Comparison of ENCODE assay signal across 10 cellular contexts in genomic region chr7:2719007-2719406, GRCh38. TPM values are rescaled to one million over a fixed set of nuclear protein-coding genes. Genes with fewer than 3 reads are reported as not detected.
A peak's percentile ranks its signal among the peaks of the same experiment; 100 is the strongest.
DNase-seq lines count a peak whose midpoint lies in the region; ATAC-seq and TF ChIP-seq lines count a peak whose summit lies in the region.
"Had no signal": no experiment of that assay in that cellular context is flagged by ENCODE, and none has a peak within 500 bp of the region (broad histone marks: within the 10 kb centered on the region; RNA-seq: fewer than 3 reads in every experiment).

No MANE protein-coding gene starts in this region.

- H3K4me1 Mint-ChIP-seq in activated T-cell treated with anti-CD3 and anti-CD28 coated beads, Interleukin-2, amount 50 U/mL, for 72 hours (ENCODE audit: low read depth), result peaks cover 70% of the 10 kb centered on the region

- DNase-seq in GM12864 (ENCODE audit: low read depth), result no peak
- DNase-seq in NCI-H69 (lab: John Stamatoyannopoulos, UW), result peak; percentile 38
- DNase-seq in activated T-cell treated with anti-CD3 and anti-CD28 coated beads, Interleukin-2, amount 50 U/mL, for 72 hours, result peak; percentile 82 to 84
- peak; percentile 17 for DNase-seq in glomerular visceral epithelial cell (ENCODE audit: extremely low spot score)
- DNase-seq in stimulated activated CD8-positive, alpha-beta memory T cell treated with anti-CD3 and anti-CD28 coated beads, Interleukin-12 subunit alpha, Interleukin-12 subunit beta, amount 100 ng/mL, for 1 hour (ENCODE audit: low read depth), result peak; percentile 37
- DNase-seq in COR-L47 (lab: John Stamatoyannopoulos, UW), result no peak

- peak overlapping the region; percentile 29 to 46 for H3K4me3 Mint-ChIP-seq in activated T-cell treated with anti-CD3 and anti-CD28 coated beads, Interleukin-2, amount 50 U/mL, for 72 hours

- peak overlapping the region; percentile 54 for H3K27ac Mint-ChIP-seq in activated T-cell treated with anti-CD3 and anti-CD28 coated beads, Interleukin-2, amount 50 U/mL, for 72 hours

- no peaks in the 10 kb centered on the region for H3K36me3 Mint-ChIP-seq in activated T-cell treated with anti-CD3 and anti-CD28 coated beads, Interleukin-2, amount 50 U/mL, for 72 hours (ENCODE audit: insufficient read depth in 2 of 2)

- no peak overlapping the region for H3K4me3 ChIP-seq in GM12864 (ENCODE audit: low read depth, low read length)
- H3K4me3 ChIP-seq: ovary, SK-N-MC had no signal

- H3K27me3 Mint-ChIP-seq in activated T-cell treated with anti-CD3 and anti-CD28 coated beads, Interleukin-2, amount 50 U/mL, for 72 hours (ENCODE audit: low read depth), result peaks cover 28% of the 10 kb centered on the region

- peak; percentile 67 for TF ChIP-seq CTCF in GM12864 (IDR thresholded peaks at IDR 0.05; ENCODE audit: low read depth, low read length, missing control alignments)

- ATAC-seq in activated T-cell treated with anti-CD3 and anti-CD28 coated beads, Interleukin-2, amount 50 U/mL, for 72 hours (replicated peaks in 1 of 2), result peak; percentile 43 to 45
- ATAC-seq in HG02973 (IDR thresholded peaks at IDR 0.05; ENCODE audit: unreplicated experiment) (no peak), GM21390 (IDR thresholded peaks at IDR 0.05; ENCODE audit: unreplicated experiment) (no peak)

- no peaks in the 10 kb centered on the region for H3K9me3 Mint-ChIP-seq in activated T-cell treated with anti-CD3 and anti-CD28 coated beads, Interleukin-2, amount 50 U/mL, for 72 hours

RNA-seq across cellular contexts. Expression of gene AMZ1, which starts 31.0 kb away (rescaled TPM):
- 1 to 10 TPM in 1 of 2 donors, under 1 TPM in 1; 0.34 to 1.3 TPM for total RNA-seq in activated T-cell treated with anti-CD3 and anti-CD28 coated beads, Interleukin-2, amount 50 U/mL, for 72 hours

Comparison
In these comparisons a context has a peak if more than half of its experiments do, and no peak if none do; other contexts are left out.
1. DNase-seq: peak in NCI-H69 (single experiment), activated T-cell treated with anti-CD3 and anti-CD28 coated beads, Interleukin-2, amount 50 U/mL, for 72 hours (2 of 2), glomerular visceral epithelial cell (single experiment) and stimulated activated CD8-positive, alpha-beta memory T cell treated with anti-CD3 and anti-CD28 coated beads, Interleukin-12 subunit alpha, Interleukin-12 subunit beta, amount 100 ng/mL, for 1 hour (single experiment); none in GM12864 (single experiment) and COR-L47 (single experiment).
2. ATAC-seq: peak in activated T-cell treated with anti-CD3 and anti-CD28 coated beads, Interleukin-2, amount 50 U/mL, for 72 hours (2 of 2); none in HG02973 (single experiment) and GM21390 (single experiment).